Comparison of ENCODE assay signal across 12 cellular contexts in the genomic region with DNA sequence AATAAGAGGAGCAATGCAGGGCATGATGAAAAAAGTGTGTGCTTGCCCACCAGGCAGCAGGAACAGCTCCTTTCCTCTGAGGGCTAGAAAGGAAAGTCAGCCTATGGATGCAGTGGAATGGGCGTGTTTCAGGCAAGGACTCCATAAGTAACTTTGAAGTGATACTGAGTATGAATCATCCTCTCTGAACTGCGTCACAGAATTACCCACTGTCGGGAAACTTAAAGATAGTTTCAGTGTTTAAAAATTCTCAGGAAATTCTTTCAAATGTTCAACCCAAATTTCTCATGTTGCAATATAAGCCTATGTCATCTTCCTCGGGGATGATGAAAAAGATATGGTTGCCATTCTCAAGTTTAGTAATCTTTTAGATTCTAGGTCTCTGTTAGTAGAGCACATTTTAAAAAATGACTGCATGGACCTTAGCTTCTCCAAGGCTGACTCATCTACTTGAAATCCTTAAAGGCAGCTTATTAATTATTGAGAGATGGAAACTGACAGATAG. TPM values are rescaled to one million over a fixed set of nuclear protein-coding genes. Genes with fewer than 3 reads are reported as not detected.
DNase-seq lines count a peak whose midpoint lies in the region; ATAC-seq, FAIRE-seq and TF ChIP-seq lines count a peak whose summit lies in the region.
"Had no signal": no experiment of that assay in that cellular context is flagged by ENCODE, and none has a peak within 500 bp of the region (broad histone marks: within the 10 kb centered on the region; RNA-seq: fewer than 3 reads in every experiment).

No MANE protein-coding gene starts in this region.

- no peak overlapping the region for H3K9ac ChIP-seq in K562 (ENCODE audit: insufficient read depth in 1 of 2, low read depth in 2 of 2, low read length in 2 of 2)

- H3K27me3 ChIP-seq in K562 (ENCODE audit: control insufficient read depth in 2 of 2, insufficient read depth in 2 of 2, low read length in 2 of 2), result no peaks in the 10 kb centered on the region
- no peaks in the 10 kb centered on the region for H3K27me3 ChIP-seq in neutrophil

- ATAC-seq in K562 (no peak), GM19463 (IDR thresholded peaks at IDR 0.05; ENCODE audit: unreplicated experiment) (no peak)
- ATAC-seq: right cardiac atrium had no signal

- no peaks in the 10 kb centered on the region for H3K9me1 ChIP-seq in K562 (ENCODE audit: control insufficient read depth, insufficient read depth, low read length)

- WGBS in K562 (ENCODE audit: insufficient coverage, low coverage, missing lambda C conversion rate), result 75% methylated on average over 4 of the region's 4 CpGs

- H3K36me3 ChIP-seq in K562 (ENCODE audit: control insufficient read depth, insufficient read depth, low read length) (peaks cover 28% of the 10 kb centered on the region; the same call in 2 of the 3 replicates), neutrophil (peaks cover 6% of the 10 kb centered on the region)

- H3K4me1 ChIP-seq in K562 (replicated peaks in 1 of 2; ENCODE audit: control insufficient read depth in 2 of 2, insufficient read depth in 2 of 2, low read length in 2 of 2), result no peaks in the 10 kb centered on the region
- H3K4me1 ChIP-seq in neutrophil (ENCODE audit: control insufficient read depth in 1 of 2, insufficient read depth in 1 of 2, low read depth in 1 of 2, low read length in 1 of 2), result peaks cover 54 to 56% of the 10 kb centered on the region in 2 experiments
- H3K4me1 ChIP-seq: HAP-1 had no signal

- no peak for TF ChIP-seq EP300 in K562 (IDR thresholded peaks at IDR 0.05; ENCODE audit: low read length)

- no peaks in the 10 kb centered on the region for H3K79me2 ChIP-seq in K562 (ENCODE audit: control insufficient read depth, insufficient read depth, low read length)

- CTCF ChIA-PET in K562 (lab: Yijun Ruan, JAX; ENCODE audit: low intra/inter-chr PET ratio), result no interaction called here

- no peak for TF ChIP-seq POLR2A in K562 (conservative IDR thresholded peaks at IDR 0.05)

- no peak for TF ChIP-seq RAD21 in K562 (CRISPR knock-in tag; conservative IDR thresholded peaks at IDR 0.05 in 1 of 2, IDR thresholded peaks at IDR 0.05 in 1 of 2)

- intact Hi-C loops in K562 (cut with micrococcal nuclease), result no loop called here
- intact Hi-C loops in cardiac septum (cut with DNase I), result no loop called here

- TF ChIP-seq CTCF in K562 (IDR thresholded peaks at IDR 0.05 in 2 of 3, conservative IDR thresholded peaks at IDR 0.05 in 1 of 3; ENCODE audit: insufficient read depth in 2 of 3, low read depth in 1 of 3, low read length in 3 of 3), result no peak
- TF ChIP-seq CTCF in neutrophil (IDR thresholded peaks at IDR 0.05), result no peak

- no TSS peak for BruUV-seq in K562 (replicated peaks; lab: Mats Ljungman, UMichigan)

- no peak overlapping the region for H2AFZ ChIP-seq in K562 (ENCODE audit: low read depth, low read length)

- DNase-seq in EH (ENCODE audit: low read depth), result peak; percentile 96
- peak; percentile 89 for DNase-seq in HT1080 (ENCODE audit: low read depth)
- DNase-seq in K562 (ENCODE audit: extremely low read depth in 1 of 4, low spot score in 3 of 4), result no peak
- no peak for DNase-seq in ecto neural progenitor cell (ENCODE audit: low spot score)
- no peak for DNase-seq in cardiac septum (ENCODE audit: low spot score)
- DNase-seq: NCI-H526, right cardiac atrium, substantia nigra had no signal

- POLR2A ChIA-PET in K562 (lab: Yijun Ruan, JAX), result no interaction called here

- H3K27ac ChIP-seq in K562 (ENCODE audit: extremely low read depth, low read depth, low read length) (no peak overlapping the region), neutrophil (peak overlapping the region; percentile 80)

- H3K4me2 ChIP-seq in K562 (ENCODE audit: insufficient read depth, low read length), result no peak overlapping the region

- H3K9me3 ChIP-seq in K562 (replicated peaks; ENCODE audit: control insufficient read depth, insufficient read depth, low read depth, low read length) (no peaks in the 10 kb centered on the region), neutrophil (no peaks in the 10 kb centered on the region)
- H3K9me3 ChIP-seq: HAP-1 had no signal

- H3K4me3 ChIP-seq in K562 (no peak overlapping the region), neutrophil (ENCODE audit: low read depth in 1 of 2, low read length in 1 of 2) (no peak overlapping the region)
- H3K4me3 ChIP-seq: HAP-1 had no signal

- in situ Hi-C loops in K562 (cut with MboI), result no loop called here

- no peaks in the 10 kb centered on the region for H4K20me1 ChIP-seq in K562 (replicated peaks; ENCODE audit: control insufficient read depth, insufficient read depth, low read length)

- peak; percentile 52 for FAIRE-seq in K562 (lab: Jason Lieb, UNC)
- FAIRE-seq: GM12892 had no signal

TF ChIP-seq in K562, 482 proteins besides CTCF, POLR2A, EP300 and RAD21:
- TF ChIP-seq, protein P1, sequence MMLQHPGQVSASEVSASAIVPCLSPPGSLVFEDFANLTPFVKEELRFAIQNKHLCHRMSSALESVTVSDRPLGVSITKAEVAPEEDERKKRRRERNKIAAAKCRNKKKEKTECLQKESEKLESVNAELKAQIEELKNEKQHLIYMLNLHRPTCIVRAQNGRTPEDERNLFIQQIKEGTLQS (IDR thresholded peaks at IDR 0.05), result peak; percentile 29; the same call in 1 of the 2 replicates
- TF ChIP-seq, protein P1 (CRISPR knock-in tag; conservative IDR thresholded peaks at IDR 0.05), result no peak
- peak; percentile 65 for TF ChIP-seq FOSL1 (tag; conservative IDR thresholded peaks at IDR 0.05)
- no peak for TF ChIP-seq ZC3H4 (CRISPR knock-in tag; IDR thresholded peaks at IDR 0.05; ENCODE audit: borderline replicate concordance)

RNA-seq across cellular contexts. Expression of a gene that starts 27.7 kb away (rescaled TPM):
- total RNA-seq in HT1080 (2014; rRNA removed; shearing (Covaris generic)), result 13.4 and 15.6 TPM in 2 replicates
- 15.2 and 16.5 TPM in 2 replicates for polyA plus RNA-seq in HT1080 (2015; cell fraction: cytosol; rRNA removed)
- 27.3 and 32.2 TPM in 2 replicates for polyA plus RNA-seq in HT1080 (2015; cell fraction: nucleus; rRNA removed)
- 14.6 and 25.8 TPM in 2 replicates for total RNA-seq in K562 (2011; cell fraction: chromatin; rRNA removed; ENCODE audit: low replicate concordance)
- 9.7 and 10.5 TPM in 2 replicates for total RNA-seq in K562 (2011; cell fraction: nucleolus; rRNA removed)
- total RNA-seq in K562 (2011; cell fraction: nucleoplasm; rRNA removed), result 15.5 and 22.9 TPM in 2 replicates
- total RNA-seq in K562 (2014; rRNA removed) (12.5 and 14.6 TPM in 2 replicates), K562 (2014; rRNA removed; fragmentation: Illumina TruSeq; extraction: Trizol) (18.3 and 19.4 TPM in 2 replicates), K562 (2015; rRNA removed; fragmentation: Illumina TruSeq; extraction: Trizol) (11.9 and 12.6 TPM in 2 replicates), K562 (2021) (18.7 and 20.6 TPM in 2 replicates), cardiac septum (17.3 TPM)
- polyA plus RNA-seq in K562 (2011; rRNA removed) (24.7 and 28.5 TPM in 2 replicates), K562 (2014; fragmentation: Illumina TruSeq; extraction: Trizol) (13.6 and 14.6 TPM in 2 replicates), K562 (2014; fragmentation: Nextera tagmentation; extraction: Ambion mirVana) (10 to 100 TPM; 18.6 to 19.6 TPM), K562 (2014; rRNA removed) (14.1 and 18.8 TPM in 2 replicates)
- polyA plus RNA-seq in K562 (2011; cell fraction: cytosol; rRNA removed), result 10.2 and 14.1 TPM in 2 replicates
- polyA plus RNA-seq in K562 (2011; cell fraction: nucleus; rRNA removed), result 19.5 and 27.6 TPM in 2 replicates
- 11.1 and 11.4 TPM in 2 replicates for polyA plus RNA-seq in K562 (2012)
- polyA minus RNA-seq in K562 (2011; rRNA and poly(A)+ RNA removed), result 26.3 and 26.7 TPM in 2 replicates
- polyA minus RNA-seq in K562 (2011; cell fraction: cytosol; rRNA and poly(A)+ RNA removed), result 8.0 and 8.8 TPM in 2 replicates
- 14.4 and 18.4 TPM in 2 replicates for polyA minus RNA-seq in K562 (2011; cell fraction: nucleus; rRNA and poly(A)+ RNA removed)

RNA-seq across cellular contexts. Expression of a gene that starts 27.8 kb away (rescaled TPM):
- 130 and 131 TPM in 2 replicates for total RNA-seq in HT1080 (2014; rRNA removed; shearing (Covaris generic))
- polyA plus RNA-seq in HT1080 (2015; cell fraction: cytosol; rRNA removed), result 105 and 120 TPM in 2 replicates
- 93.3 and 98.1 TPM in 2 replicates for polyA plus RNA-seq in HT1080 (2015; cell fraction: nucleus; rRNA removed)
- total RNA-seq in K562 (2011; cell fraction: chromatin; rRNA removed; ENCODE audit: low replicate concordance), result 113 and 199 TPM in 2 replicates
- total RNA-seq in K562 (2011; cell fraction: nucleolus; rRNA removed), result 69.4 and 77.0 TPM in 2 replicates
- total RNA-seq in K562 (2011; cell fraction: nucleoplasm; rRNA removed), result 108 and 163 TPM in 2 replicates
- 79.2 and 90.9 TPM in 2 replicates for total RNA-seq in K562 (2014; rRNA removed)
- 127 and 130 TPM in 2 replicates for total RNA-seq in K562 (2014; rRNA removed; fragmentation: Illumina TruSeq; extraction: Trizol)
- total RNA-seq in K562 (2015; rRNA removed; fragmentation: Illumina TruSeq; extraction: Trizol), result 104 and 105 TPM in 2 replicates
- 96.7 and 97.6 TPM in 2 replicates for total RNA-seq in K562 (2021)
- polyA plus RNA-seq in K562 (2011; rRNA removed), result 118 and 144 TPM in 2 replicates
- 103 and 114 TPM in 2 replicates for polyA plus RNA-seq in K562 (2011; cell fraction: cytosol; rRNA removed)
- 77.8 and 78.9 TPM in 2 replicates for polyA plus RNA-seq in K562 (2011; cell fraction: nucleus; rRNA removed)
- 64.0 and 66.5 TPM in 2 replicates for polyA plus RNA-seq in K562 (2012)
- polyA plus RNA-seq in K562 (2014; fragmentation: Illumina TruSeq; extraction: Trizol), result 111 and 125 TPM in 2 replicates
- polyA plus RNA-seq in K562 (2014; fragmentation: Nextera tagmentation; extraction: Ambion mirVana), result 100 to 1,000 TPM; 106 to 122 TPM
- polyA plus RNA-seq in K562 (2014; rRNA removed), result 73.6 and 79.9 TPM in 2 replicates
- polyA minus RNA-seq in K562 (2011; rRNA and poly(A)+ RNA removed), result 143 and 145 TPM in 2 replicates
- 90.5 and 106 TPM in 2 replicates for polyA minus RNA-seq in K562 (2011; cell fraction: cytosol; rRNA and poly(A)+ RNA removed)
- 64.1 and 85.1 TPM in 2 replicates for polyA minus RNA-seq in K562 (2011; cell fraction: nucleus; rRNA and poly(A)+ RNA removed)
- total RNA-seq in cardiac septum, result 60.4 TPM

Comparison
In these comparisons a context has a peak if more than half of its experiments do, and no peak if none do; other contexts are left out.
1. DNase-seq: peak in EH (single experiment) and HT1080 (single experiment); none in K562 (0 of 4), ecto neural progenitor cell (single experiment) and cardiac septum (single experiment).